In the genomic region with DNA sequence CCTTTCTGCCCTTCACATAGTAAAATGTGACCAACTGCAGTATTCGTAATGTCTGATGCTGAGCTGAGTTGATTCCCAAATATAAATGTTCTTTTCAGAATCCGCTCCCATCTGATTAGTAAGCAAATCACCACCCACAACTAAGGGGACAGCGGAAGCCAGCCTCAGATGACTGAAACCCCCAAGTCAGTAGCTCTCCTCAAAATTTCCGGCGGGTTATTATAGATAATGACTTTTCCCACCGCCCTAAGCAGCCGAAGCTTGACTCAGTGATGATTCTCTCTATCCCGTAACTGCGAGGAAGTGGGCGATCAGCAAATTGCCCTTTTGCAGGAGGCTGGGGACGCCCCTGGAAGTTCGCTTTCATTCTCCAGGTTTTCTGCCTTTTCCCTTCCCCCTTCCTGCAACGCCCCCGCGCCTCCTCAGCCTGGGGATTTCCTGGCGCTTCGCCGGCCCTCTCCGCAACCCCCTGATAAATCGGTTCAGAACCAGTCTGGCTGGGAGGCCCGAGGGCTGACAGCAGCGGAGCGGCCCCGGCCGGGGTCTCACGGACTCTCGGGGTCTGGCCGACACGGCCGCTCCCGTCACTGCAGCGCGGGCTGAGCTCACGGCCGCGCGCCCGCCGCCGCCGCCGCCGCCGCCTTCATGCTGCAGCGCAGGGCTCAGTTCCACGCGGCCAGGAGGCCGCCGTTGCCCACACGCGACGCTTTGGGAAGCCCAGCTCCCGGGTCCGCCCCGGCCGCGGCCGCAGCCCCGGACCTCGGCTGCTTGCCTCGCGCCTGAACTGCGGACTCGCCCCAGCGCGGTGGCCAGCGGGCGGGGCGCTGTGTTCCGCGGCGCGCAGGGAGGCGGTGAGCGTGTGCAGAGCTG, we compare ENCODE assay signal across 8 cellular contexts. TPM values are rescaled to one million over a fixed set of nuclear protein-coding genes. Genes with fewer than 3 reads are reported as not detected.
A peak's percentile ranks its signal among the peaks of the same experiment; 100 is the strongest.
DNase-seq lines count a peak whose midpoint lies in the region; ATAC-seq lines count a peak whose summit lies in the region.

LRFN5 (plus strand) TSS at position 628 of the 870 bp plus-strand sequence.

- no peak for DNase-seq in activated CD4-positive, alpha-beta T cell treated with anti-CD3 and anti-CD28 coated beads, Interleukin-2, amount 10 ng/mL, durations not matched to agents 24 days and 14 days
- no peak for DNase-seq in activated CD4-positive, alpha-beta T cell treated with anti-CD3 and anti-CD28 coated beads for 4 hours
- peak; percentile 71 for DNase-seq in NCI-H345 treated with DMSO at 0.1 percent for 48 hours (lab: John Stamatoyannopoulos, UW; ENCODE audit: unreplicated experiment)
- no peak for DNase-seq in central memory CD8-positive, alpha-beta T cell (ENCODE audit: low spot score in 2 of 2)
- DNase-seq in left colon: peak in 1 of 2 donors; percentile 14
- no peak for DNase-seq in stimulated activated naive CD8-positive, alpha-beta T cell treated with anti-CD3 and anti-CD28 coated beads, Interleukin-15, amount 100 ng/mL, for 72 hours
- no peak for DNase-seq in stimulated activated CD4-positive, alpha-beta T cell treated with anti-CD3 and anti-CD28 coated beads, Interleukin-4, amount 100 ng/mL, for 4 hours
- no peak for DNase-seq in activated CD4-positive, CD25-positive, alpha-beta regulatory T cell treated with anti-CD3 and anti-CD28 coated beads, Interleukin-2, amount 50 U/mL, for 72 hours

- H3K4me3 Mint-ChIP-seq in activated CD4-positive, alpha-beta T cell treated with anti-CD3 and anti-CD28 coated beads, Interleukin-2, amount 10 ng/mL, durations not matched to agents 24 days and 14 days: peak within 1 kb of the TSS; percentile 70
- H3K4me3 Mint-ChIP-seq in central memory CD8-positive, alpha-beta T cell: peak within 1 kb of the TSS; percentile 44
- H3K4me3 Mint-ChIP-seq in stimulated activated naive CD8-positive, alpha-beta T cell treated with anti-CD3 and anti-CD28 coated beads, Interleukin-15, amount 100 ng/mL, for 72 hours: peak within 1 kb of the TSS; percentile 74 to 78

- H3K27ac Mint-ChIP-seq in activated CD4-positive, alpha-beta T cell treated with anti-CD3 and anti-CD28 coated beads, Interleukin-2, amount 10 ng/mL, durations not matched to agents 24 days and 14 days: peak within 1 kb of the TSS; percentile 25
- no peak within 1 kb of the TSS for H3K27ac Mint-ChIP-seq in central memory CD8-positive, alpha-beta T cell (ENCODE audit: low read depth)
- no peak within 1 kb of the TSS for H3K27ac Mint-ChIP-seq in stimulated activated naive CD8-positive, alpha-beta T cell treated with anti-CD3 and anti-CD28 coated beads, Interleukin-15, amount 100 ng/mL, for 72 hours

- intact Hi-C loops in activated CD4-positive, alpha-beta T cell treated with anti-CD3 and anti-CD28 coated beads, Interleukin-2, amount 10 ng/mL, durations not matched to agents 24 days and 14 days (cut with micrococcal nuclease): no loop called here
- intact Hi-C loops in left colon (cut with DNase I, micrococcal nuclease): no loop called here

- H3K36me3 Mint-ChIP-seq in activated CD4-positive, alpha-beta T cell treated with anti-CD3 and anti-CD28 coated beads, Interleukin-2, amount 10 ng/mL, durations not matched to agents 24 days and 14 days (ENCODE audit: low read depth): no peaks in the 10 kb centered on the region
- H3K36me3 Mint-ChIP-seq in central memory CD8-positive, alpha-beta T cell (ENCODE audit: insufficient read depth): peaks cover 2% of the 10 kb centered on the region

- H3K27me3 Mint-ChIP-seq in activated CD4-positive, alpha-beta T cell treated with anti-CD3 and anti-CD28 coated beads, Interleukin-2, amount 10 ng/mL, durations not matched to agents 24 days and 14 days: peaks cover 66% of the 10 kb centered on the region
- H3K27me3 Mint-ChIP-seq in central memory CD8-positive, alpha-beta T cell: peaks cover 75% of the 10 kb centered on the region
- peaks cover 81% of the 10 kb centered on the region for H3K27me3 Mint-ChIP-seq in stimulated activated naive CD8-positive, alpha-beta T cell treated with anti-CD3 and anti-CD28 coated beads, Interleukin-15, amount 100 ng/mL, for 72 hours

- H3K4me1 Mint-ChIP-seq in activated CD4-positive, alpha-beta T cell treated with anti-CD3 and anti-CD28 coated beads, Interleukin-2, amount 10 ng/mL, durations not matched to agents 24 days and 14 days: peaks cover 4% of the 10 kb centered on the region
- peaks cover 10% of the 10 kb centered on the region for H3K4me1 Mint-ChIP-seq in central memory CD8-positive, alpha-beta T cell
- peaks cover 62% of the 10 kb centered on the region for H3K4me1 Mint-ChIP-seq in stimulated activated naive CD8-positive, alpha-beta T cell treated with anti-CD3 and anti-CD28 coated beads, Interleukin-15, amount 100 ng/mL, for 72 hours

- ATAC-seq in central memory CD8-positive, alpha-beta T cell (replicated peaks; ENCODE audit: extremely low read depth, poor library complexity, severe bottlenecking): no peak
- ATAC-seq in left colon: peak; percentile 32
- ATAC-seq in stimulated activated naive CD8-positive, alpha-beta T cell treated with anti-CD3 and anti-CD28 coated beads, Interleukin-15, amount 100 ng/mL, for 72 hours: peak; percentile 62

- H3K9me3 Mint-ChIP-seq in activated CD4-positive, alpha-beta T cell treated with anti-CD3 and anti-CD28 coated beads, Interleukin-2, amount 10 ng/mL, durations not matched to agents 24 days and 14 days: no peaks in the 10 kb centered on the region
- H3K9me3 Mint-ChIP-seq in central memory CD8-positive, alpha-beta T cell: no peaks in the 10 kb centered on the region
- H3K9me3 Mint-ChIP-seq in stimulated activated naive CD8-positive, alpha-beta T cell treated with anti-CD3 and anti-CD28 coated beads, Interleukin-15, amount 100 ng/mL, for 72 hours: no peaks in the 10 kb centered on the region

RNA-seq across cellular contexts. Expression of gene LRFN5, which starts in this region (rescaled TPM):
- not detected in 2 replicates for total RNA-seq in activated CD4-positive, alpha-beta T cell treated with anti-CD3 and anti-CD28 coated beads, Interleukin-2, amount 10 ng/mL, durations not matched to agents 24 days and 14 days
- 1 to 10 TPM in 1 of 2 donors, under 1 TPM in 1; 0.37 to 1.1 TPM for total RNA-seq in left colon
